Comparison of ENCODE assay signal across 12 cellular contexts in the genomic region with DNA sequence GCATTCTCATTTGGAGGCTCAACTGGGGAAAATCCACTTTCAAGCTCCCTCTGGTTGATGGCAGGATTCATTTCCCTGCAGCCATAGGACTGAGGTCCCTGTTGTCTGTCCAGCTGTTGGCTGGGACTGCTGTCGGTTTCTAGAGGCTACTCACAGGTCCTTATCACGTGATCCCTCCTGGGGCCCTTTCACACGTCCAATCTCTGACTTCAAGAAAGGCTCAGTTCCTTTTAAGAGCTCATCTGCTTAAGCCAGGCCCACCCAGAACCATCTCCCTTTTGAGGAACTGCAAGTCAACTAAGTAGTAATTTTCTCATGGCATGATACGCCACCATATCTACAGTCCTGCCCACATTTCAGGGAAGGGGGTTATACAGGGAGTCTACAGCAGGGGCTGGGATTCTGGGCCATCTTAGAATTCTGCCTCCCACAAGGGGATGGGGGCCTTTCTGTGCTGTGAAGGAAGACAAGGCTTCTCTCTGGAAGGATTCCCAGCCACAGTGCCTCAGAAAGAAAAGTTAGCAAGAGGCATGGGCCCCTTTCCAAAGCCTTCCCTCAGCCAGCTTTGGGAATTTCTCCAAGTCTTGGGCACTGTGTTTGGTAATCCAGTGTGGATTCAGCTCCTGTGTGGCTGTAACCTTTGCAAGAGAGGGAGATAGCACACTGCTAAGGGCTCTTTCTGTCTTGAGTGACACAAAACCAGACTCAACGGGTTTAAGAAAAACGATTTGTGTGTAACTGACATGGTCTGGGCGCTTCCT.
DNase-seq lines count a peak whose midpoint lies in the region; ATAC-seq and TF ChIP-seq lines count a peak whose summit lies in the region.
"Had no signal": no experiment of that assay in that cellular context is flagged by ENCODE, and none has a peak within 500 bp of the region (broad histone marks: within the 10 kb centered on the region; RNA-seq: fewer than 3 reads in every experiment).

No MANE protein-coding gene starts in this region.

- TF ChIP-seq CTCF in esophagus squamous epithelium (IDR thresholded peaks at IDR 0.05) (no peak), upper lobe of right lung (IDR thresholded peaks at IDR 0.05) (no peak)

- H3K36me3 ChIP-seq in esophagus squamous epithelium (no peaks in the 10 kb centered on the region), upper lobe of right lung (no peaks in the 10 kb centered on the region)

- intact Hi-C loops in esophagus squamous epithelium (cut with DNase I) (no loop called here), upper lobe of right lung (cut with DNase I) (no loop called here)

- H3K9me3 ChIP-seq in esophagus squamous epithelium (no peaks in the 10 kb centered on the region), upper lobe of right lung (no peaks in the 10 kb centered on the region)

- H3K4me1 ChIP-seq in esophagus squamous epithelium (peaks cover 0 to 12% (median 11%) of the 10 kb centered on the region in 3 donors), upper lobe of right lung (no peaks in the 10 kb centered on the region)

- H3K4me3 ChIP-seq in esophagus squamous epithelium, result no peak overlapping the region
- H3K4me3 ChIP-seq in upper lobe of right lung, result no peak overlapping the region

- DNase-seq in DMS 273 (lab: John Stamatoyannopoulos, UW; ENCODE audit: unreplicated experiment), result peak; percentile 21
- DNase-seq in DMS 273 treated with DMSO at 0.1 percent for 48 hours (lab: John Stamatoyannopoulos, UW), result no peak
- DNase-seq in esophagus squamous epithelium (lab: John Stamatoyannopoulos, UW), result no peak
- DNase-seq in middle frontal gyrus (ENCODE audit: extremely low spot score, low spot score), result peak; percentile 40
- no peak for DNase-seq in upper lobe of right lung
- no peak for DNase-seq in retina
- no peak for DNase-seq in GM19238 (ENCODE audit: insufficient read length, low spot score)
- DNase-seq: DND-41, naive B cell, NCI-H2227 treated with DMSO at 0.1 percent for 48 hours had no signal

- WGBS in esophagus squamous epithelium, 2 donors, result 55 to 63% methylated on average over 7 of the region's 7 CpGs

- peak overlapping the region in 3 of 4 donors; percentile 23 to 58 (median 32) for H3K27ac ChIP-seq in esophagus squamous epithelium
- no peak overlapping the region for H3K27ac ChIP-seq in upper lobe of right lung
- H3K27ac ChIP-seq: 22Rv1 had no signal

- H3K27me3 ChIP-seq in esophagus squamous epithelium (no peaks in the 10 kb centered on the region), upper lobe of right lung (no peaks in the 10 kb centered on the region)

- peak; percentile 33 for ATAC-seq in upper lobe of right lung
- no peak for ATAC-seq in HG03571 (IDR thresholded peaks at IDR 0.05; ENCODE audit: unreplicated experiment)

- TF ChIP-seq POLR2A in esophagus squamous epithelium (IDR thresholded peaks at IDR 0.05), result no peak

Comparison
In these comparisons a context has a peak if more than half of its experiments do, and no peak if none do; other contexts are left out.
1. DNase-seq: peak in DMS 273 (single experiment) and middle frontal gyrus (single experiment); none in DMS 273 treated with DMSO at 0.1 percent for 48 hours (single experiment), esophagus squamous epithelium (single experiment), upper lobe of right lung (single experiment), retina (single experiment) and GM19238 (single experiment).